Comparison of ENCODE assay signal across 14 cellular contexts in the genomic region with DNA sequence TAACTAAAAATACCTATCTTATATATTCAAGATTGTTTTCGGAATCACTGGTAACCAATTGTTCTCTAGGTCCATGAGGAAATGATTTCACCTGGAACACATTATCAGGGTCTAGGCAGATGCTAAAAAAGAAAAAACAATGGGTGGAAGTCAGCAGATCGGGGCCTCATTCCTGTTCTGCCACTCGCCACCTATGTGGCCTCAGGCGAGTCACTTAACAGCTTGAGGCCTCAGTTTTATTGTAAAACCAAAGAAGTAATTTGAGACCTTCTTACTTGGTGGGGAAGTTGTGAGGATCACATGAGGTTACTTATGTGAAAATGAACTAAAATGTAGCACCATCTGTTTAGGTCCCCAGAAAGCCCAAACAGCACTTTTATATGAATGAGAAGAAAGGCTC. TPM values are rescaled to one million over a fixed set of nuclear protein-coding genes. Genes with fewer than 3 reads are reported as not detected.
DNase-seq lines count a peak whose midpoint lies in the region; ATAC-seq and TF ChIP-seq lines count a peak whose summit lies in the region.
"Had no signal": no experiment of that assay in that cellular context is flagged by ENCODE, and none has a peak within 500 bp of the region (broad histone marks: within the 10 kb centered on the region; RNA-seq: fewer than 3 reads in every experiment).

No MANE protein-coding gene starts in this region.

- H3K36me3 Mint-ChIP-seq in activated naive CD4-positive, alpha-beta T cell treated with anti-CD3 and anti-CD28 coated beads for 36 hours (ENCODE audit: low read depth) = no peaks in the 10 kb centered on the region
- no peaks in the 10 kb centered on the region for H3K36me3 Mint-ChIP-seq in activated naive CD4-positive, alpha-beta T cell treated with anti-CD3 and anti-CD28 coated beads, Interleukin-2, amount 10 ng/mL, durations not matched to agents 7 days and 5 days

- H3K27ac Mint-ChIP-seq in activated naive CD4-positive, alpha-beta T cell treated with anti-CD3 and anti-CD28 coated beads for 36 hours = no peak overlapping the region
- H3K27ac Mint-ChIP-seq in activated naive CD4-positive, alpha-beta T cell treated with anti-CD3 and anti-CD28 coated beads, Interleukin-2, amount 10 ng/mL, durations not matched to agents 7 days and 5 days = no peak overlapping the region

- no peaks in the 10 kb centered on the region for H3K27me3 Mint-ChIP-seq in activated naive CD4-positive, alpha-beta T cell treated with anti-CD3 and anti-CD28 coated beads for 36 hours (ENCODE audit: low read depth)
- peaks cover 7% of the 10 kb centered on the region for H3K27me3 Mint-ChIP-seq in activated naive CD4-positive, alpha-beta T cell treated with anti-CD3 and anti-CD28 coated beads, Interleukin-2, amount 10 ng/mL, durations not matched to agents 7 days and 5 days

- no peak for TF ChIP-seq CTCF in mucosa of descending colon (IDR thresholded peaks at IDR 0.05)

- no peaks in the 10 kb centered on the region for H3K9me3 Mint-ChIP-seq in activated naive CD4-positive, alpha-beta T cell treated with anti-CD3 and anti-CD28 coated beads for 36 hours
- no peaks in the 10 kb centered on the region for H3K9me3 Mint-ChIP-seq in activated naive CD4-positive, alpha-beta T cell treated with anti-CD3 and anti-CD28 coated beads, Interleukin-2, amount 10 ng/mL, durations not matched to agents 7 days and 5 days

- peak; percentile 45 for DNase-seq in activated naive CD4-positive, alpha-beta T cell treated with anti-CD3 and anti-CD28 coated beads for 36 hours
- DNase-seq in activated naive CD4-positive, alpha-beta T cell treated with anti-CD3 and anti-CD28 coated beads, Interleukin-2, amount 10 ng/mL, durations not matched to agents 7 days and 5 days = no peak
- DNase-seq in LHCN-M2 (ENCODE audit: low read depth) (peak; percentile 36), dermis blood vessel endothelial cell (peak; percentile 85), renal cortical epithelial cell (ENCODE audit: low read depth) (peak; percentile 45), mucosa of descending colon (no peak), NK-92 (lab: John Stamatoyannopoulos, UW; ENCODE audit: unreplicated experiment) (no peak)
- DNase-seq: NCI-H1436, transverse colon had no signal

- CTCF ChIA-PET in activated naive CD4-positive, alpha-beta T cell treated with anti-CD3 and anti-CD28 coated beads for 36 hours (lab: Charles Lee) = no interaction called here
- CTCF ChIA-PET in activated naive CD4-positive, alpha-beta T cell treated with anti-CD3 and anti-CD28 coated beads, Interleukin-2, amount 10 ng/mL, durations not matched to agents 7 days and 5 days (lab: Charles Lee) = no interaction called here

- no peaks in the 10 kb centered on the region for H3K9me3 ChIP-seq in mucosa of descending colon
- H3K9me3 ChIP-seq: gastroesophageal sphincter, prostate gland, transverse colon had no signal

- intact Hi-C loops in activated naive CD4-positive, alpha-beta T cell treated with anti-CD3 and anti-CD28 coated beads for 36 hours (cut with micrococcal nuclease) = no loop called here
- intact Hi-C loops in mucosa of descending colon (cut with DNase I, micrococcal nuclease) = no loop called here

- ATAC-seq in GM19455 (IDR thresholded peaks at IDR 0.05; ENCODE audit: unreplicated experiment) = no peak
- ATAC-seq in mucosa of descending colon = no peak
- ATAC-seq: gastroesophageal sphincter had no signal

- H3K4me1 ChIP-seq in mucosa of descending colon (ENCODE audit: low read depth) = no peaks in the 10 kb centered on the region
- H3K4me1 ChIP-seq: gastroesophageal sphincter, prostate gland, transverse colon had no signal

- H3K36me3 ChIP-seq in mucosa of descending colon (ENCODE audit: low read depth) = no peaks in the 10 kb centered on the region
- H3K36me3 ChIP-seq: gastroesophageal sphincter, prostate gland, transverse colon had no signal

- no peak overlapping the region for H3K4me3 Mint-ChIP-seq in activated naive CD4-positive, alpha-beta T cell treated with anti-CD3 and anti-CD28 coated beads for 36 hours
- no peak overlapping the region for H3K4me3 Mint-ChIP-seq in activated naive CD4-positive, alpha-beta T cell treated with anti-CD3 and anti-CD28 coated beads, Interleukin-2, amount 10 ng/mL, durations not matched to agents 7 days and 5 days

- no peak overlapping the region for H3K4me3 ChIP-seq in mucosa of descending colon
- H3K4me3 ChIP-seq: gastroesophageal sphincter, prostate gland, transverse colon had no signal

- peaks cover 32% of the 10 kb centered on the region for H3K4me1 Mint-ChIP-seq in activated naive CD4-positive, alpha-beta T cell treated with anti-CD3 and anti-CD28 coated beads for 36 hours (ENCODE audit: low read depth)
- H3K4me1 Mint-ChIP-seq in activated naive CD4-positive, alpha-beta T cell treated with anti-CD3 and anti-CD28 coated beads, Interleukin-2, amount 10 ng/mL, durations not matched to agents 7 days and 5 days = peaks cover 18% of the 10 kb centered on the region

RNA-seq across cellular contexts. Expression of a gene that starts 6.2 kb away (rescaled TPM):
- total RNA-seq in activated naive CD4-positive, alpha-beta T cell treated with anti-CD3 and anti-CD28 coated beads for 36 hours = under 1 TPM; 0.48 to 0.52 TPM
- total RNA-seq in LHCN-M2 (2014; rRNA removed) (not detected in 2 replicates), dermis blood vessel endothelial cell (0.34 TPM in 1 of 2 replicates, not detected in the other), renal cortical epithelial cell (not detected in 2 replicates), mucosa of descending colon (1 to 10 TPM in 1 of 3 donors, under 1 TPM in 2; 0.60 to 1.0 (median 0.93) TPM)
- polyA plus RNA-seq in LHCN-M2 (2012) = 0.06 TPM
- total RNA-seq: bronchial epithelial cell, transverse colon had no signal
- polyA plus RNA-seq: keratinocyte had no signal

RNA-seq across cellular contexts. Expression of a gene that starts 29.9 kb away (rescaled TPM):
- total RNA-seq in activated naive CD4-positive, alpha-beta T cell treated with anti-CD3 and anti-CD28 coated beads for 36 hours = 100 to 1,000 TPM; 187 to 191 TPM
- total RNA-seq in LHCN-M2 (2014; rRNA removed) (54.0 and 54.8 TPM in 2 replicates), dermis blood vessel endothelial cell (214 and 230 TPM in 2 replicates), renal cortical epithelial cell (88.2 and 172 TPM in 2 replicates), mucosa of descending colon (10 to 100 TPM; 38.8 to 74.8 (median 72.8) TPM)
- 27.2 TPM for polyA plus RNA-seq in LHCN-M2 (2012)

RNA-seq across cellular contexts. Expression of a gene that starts 37.9 kb away (rescaled TPM):
- 10 to 100 TPM; 31.6 to 32.3 TPM for total RNA-seq in activated naive CD4-positive, alpha-beta T cell treated with anti-CD3 and anti-CD28 coated beads for 36 hours
- total RNA-seq in LHCN-M2 (2014; rRNA removed) = 18.1 and 24.6 TPM in 2 replicates
- polyA plus RNA-seq in LHCN-M2 (2012) = 21.9 TPM
- total RNA-seq in dermis blood vessel endothelial cell = 16.9 and 26.9 TPM in 2 replicates
- 14.9 and 23.1 TPM in 2 replicates for total RNA-seq in renal cortical epithelial cell
- total RNA-seq in mucosa of descending colon = 10 to 100 TPM; 40.6 to 48.4 (median 45.5) TPM

RNA-seq across cellular contexts. Expression of a gene that starts 44.1 kb away (rescaled TPM):
- total RNA-seq in activated naive CD4-positive, alpha-beta T cell treated with anti-CD3 and anti-CD28 coated beads for 36 hours = 100 to 1,000 TPM; 187 to 190 TPM
- 152 and 213 TPM in 2 replicates for total RNA-seq in LHCN-M2 (2014; rRNA removed)
- 205 TPM for polyA plus RNA-seq in LHCN-M2 (2012)
- total RNA-seq in dermis blood vessel endothelial cell = 63.1 and 83.3 TPM in 2 replicates
- 66.0 and 73.5 TPM in 2 replicates for total RNA-seq in renal cortical epithelial cell
- 100 to 1,000 TPM in 1 of 3 donors, 10 to 100 TPM in 2; 83.9 to 115 (median 93.8) TPM for total RNA-seq in mucosa of descending colon

RNA-seq across cellular contexts. Expression of a gene that starts 44.5 kb away (rescaled TPM):
- total RNA-seq in activated naive CD4-positive, alpha-beta T cell treated with anti-CD3 and anti-CD28 coated beads for 36 hours = 10 to 100 TPM; 35.7 to 36.8 TPM
- 52.8 and 61.1 TPM in 2 replicates for total RNA-seq in LHCN-M2 (2014; rRNA removed)
- polyA plus RNA-seq in LHCN-M2 (2012) = 22.8 TPM
- 30.7 and 86.3 TPM in 2 replicates for total RNA-seq in dermis blood vessel endothelial cell
- total RNA-seq in renal cortical epithelial cell = 22.9 and 60.1 TPM in 2 replicates
- total RNA-seq in mucosa of descending colon = 10 to 100 TPM; 32.7 to 52.0 (median 35.9) TPM

Comparison
In these comparisons a context has a peak if more than half of its experiments do, and no peak if none do; other contexts are left out.
1. DNase-seq: peak in activated naive CD4-positive, alpha-beta T cell treated with anti-CD3 and anti-CD28 coated beads for 36 hours (single experiment), LHCN-M2 (single experiment), dermis blood vessel endothelial cell (single experiment) and renal cortical epithelial cell (single experiment); none in activated naive CD4-positive, alpha-beta T cell treated with anti-CD3 and anti-CD28 coated beads, Interleukin-2, amount 10 ng/mL, durations not matched to agents 7 days and 5 days (single experiment), mucosa of descending colon (0 of 3) and NK-92 (single experiment).